In the genomic region with DNA sequence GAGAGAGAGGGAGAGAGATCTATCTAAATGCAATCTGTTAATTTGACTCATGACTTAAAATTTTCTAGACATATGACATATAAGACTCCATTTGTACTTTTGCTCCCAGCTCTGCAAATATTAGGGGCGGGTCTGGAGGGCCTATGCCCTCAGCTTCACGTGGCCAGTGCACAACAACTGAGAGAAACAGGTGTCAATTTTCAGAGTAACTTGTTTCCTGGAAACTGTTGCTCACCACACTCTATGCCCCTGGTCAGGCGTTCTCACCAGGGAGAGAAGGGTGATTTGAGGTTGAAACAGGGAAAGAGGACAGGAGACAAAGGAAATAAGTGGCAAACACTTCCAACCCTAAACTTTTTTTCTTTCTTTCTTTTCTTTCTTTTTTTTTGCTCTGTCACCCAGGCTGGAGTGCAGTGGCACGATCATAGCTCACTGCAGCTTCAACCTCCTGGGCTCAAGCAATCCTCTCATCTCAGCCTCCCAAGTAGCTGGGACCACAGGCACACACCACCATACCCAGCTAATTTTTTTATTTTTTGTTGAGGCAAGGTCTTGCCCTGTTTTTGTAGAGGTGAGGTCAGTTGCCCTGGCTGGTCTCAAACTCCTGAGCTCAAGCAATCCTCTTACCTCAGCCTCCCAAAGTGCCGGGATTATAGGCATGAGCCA, we compare ENCODE assay signal across 1 cellular context.
TF ChIP-seq lines count a peak whose summit lies in the region.

No MANE protein-coding gene starts in this region.

TF ChIP-seq in HepG2, 621 proteins besides CTCF, POLR2A, EP300 and RAD21 (continued from another document and continues in another):
- 0 out of 2 replicates have a peak, but pooled peaks have one; percentile 40 for TF ChIP-seq ZFP36L1 (CRISPR knock-in tag; IDR thresholded peaks at IDR 0.05)
- TF ChIP-seq ZFP1 (CRISPR knock-in tag; IDR thresholded peaks at IDR 0.05), result no peak
- 0 out of 2 replicates have a peak, but pooled peaks have one; percentile 14 for TF ChIP-seq ZNF230 (CRISPR knock-in tag; IDR thresholded peaks at IDR 0.05)
- TF ChIP-seq SMAD3 (CRISPR knock-in tag; IDR thresholded peaks at IDR 0.05), result peak; percentile 71; the same call in 1 of the 2 replicates
- TF ChIP-seq, protein P1, sequence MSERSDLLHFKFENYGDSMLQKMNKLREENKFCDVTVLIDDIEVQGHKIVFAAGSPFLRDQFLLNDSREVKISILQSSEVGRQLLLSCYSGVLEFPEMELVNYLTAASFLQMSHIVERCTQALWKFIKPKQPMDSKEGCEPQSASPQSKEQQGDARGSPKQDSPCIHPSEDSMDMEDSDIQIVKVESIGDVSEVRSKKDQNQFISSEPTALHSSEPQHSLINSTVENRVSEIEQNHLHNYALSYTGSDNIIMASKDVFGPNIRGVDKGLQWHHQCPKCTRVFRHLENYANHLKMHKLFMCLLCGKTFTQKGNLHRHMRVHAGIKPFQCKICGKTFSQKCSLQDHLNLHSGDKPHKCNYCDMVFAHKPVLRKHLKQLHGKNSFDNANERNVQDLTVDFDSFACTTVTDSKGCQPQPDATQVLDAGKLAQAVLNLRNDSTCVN (CRISPR knock-in tag; IDR thresholded peaks at IDR 0.05; ENCODE audit: borderline replicate concordance), result 0 out of 2 replicates have a peak, but pooled peaks have one; percentile 28
- no peak for TF ChIP-seq SOX6 (IDR thresholded peaks at IDR 0.05)
- TF ChIP-seq SOX6 (CRISPR knock-in tag; IDR thresholded peaks at IDR 0.05), result peak; percentile 59; the same call in 1 of the 2 replicates
- peak; percentile 19; the same call in 1 of the 2 replicates for TF ChIP-seq KDM3A (CRISPR knock-in tag; IDR thresholded peaks at IDR 0.05; ENCODE audit: low read depth)
- peak; percentile 88; the same call in 1 of the 2 replicates for TF ChIP-seq SIX1 (CRISPR knock-in tag; IDR thresholded peaks at IDR 0.05; ENCODE audit: borderline replicate concordance)
- TF ChIP-seq, protein P2, sequence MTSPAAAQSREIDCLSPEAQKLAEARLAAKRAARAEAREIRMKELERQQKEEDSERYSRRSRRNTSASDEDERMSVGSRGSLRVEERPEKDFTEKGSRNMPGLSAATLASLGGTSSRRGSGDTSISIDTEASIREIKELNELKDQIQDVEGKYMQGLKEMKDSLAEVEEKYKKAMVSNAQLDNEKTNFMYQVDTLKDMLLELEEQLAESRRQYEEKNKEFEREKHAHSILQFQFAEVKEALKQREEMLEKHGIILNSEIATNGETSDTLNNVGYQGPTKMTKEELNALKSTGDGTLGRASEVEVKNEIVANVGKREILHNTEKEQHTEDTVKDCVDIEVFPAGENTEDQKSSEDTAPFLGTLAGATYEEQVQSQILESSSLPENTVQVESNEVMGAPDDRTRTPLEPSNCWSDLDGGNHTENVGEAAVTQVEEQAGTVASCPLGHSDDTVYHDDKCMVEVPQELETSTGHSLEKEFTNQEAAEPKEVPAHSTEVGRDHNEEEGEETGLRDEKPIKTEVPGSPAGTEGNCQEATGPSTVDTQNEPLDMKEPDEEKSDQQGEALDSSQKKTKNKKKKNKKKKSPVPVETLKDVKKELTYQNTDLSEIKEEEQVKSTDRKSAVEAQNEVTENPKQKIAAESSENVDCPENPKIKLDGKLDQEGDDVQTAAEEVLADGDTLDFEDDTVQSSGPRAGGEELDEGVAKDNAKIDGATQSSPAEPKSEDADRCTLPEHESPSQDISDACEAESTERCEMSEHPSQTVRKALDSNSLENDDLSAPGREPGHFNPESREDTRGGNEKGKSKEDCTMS (CRISPR knock-in tag; conservative IDR thresholded peaks at IDR 0.05), result no peak
- no peak for TF ChIP-seq CREM (IDR thresholded peaks at IDR 0.05)
- no peak for TF ChIP-seq CREM (CRISPR knock-in tag; IDR thresholded peaks at IDR 0.05)
- TF ChIP-seq ZNF3 (CRISPR knock-in tag; IDR thresholded peaks at IDR 0.05), result no peak
- TF ChIP-seq ZNF644 (CRISPR knock-in tag; IDR thresholded peaks at IDR 0.05; ENCODE audit: low read depth), result no peak
- no peak for TF ChIP-seq SP1 (IDR thresholded peaks at IDR 0.05)
- no peak for TF ChIP-seq SP1 (CRISPR knock-in tag; IDR thresholded peaks at IDR 0.05)
- TF ChIP-seq, protein P3, sequence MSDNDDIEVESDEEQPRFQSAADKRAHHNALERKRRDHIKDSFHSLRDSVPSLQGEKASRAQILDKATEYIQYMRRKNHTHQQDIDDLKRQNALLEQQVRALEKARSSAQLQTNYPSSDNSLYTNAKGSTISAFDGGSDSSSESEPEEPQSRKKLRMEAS (IDR thresholded peaks at IDR 0.05), result peak; percentile 83
- no peak for TF ChIP-seq SMARCC2 (IDR thresholded peaks at IDR 0.05)
- peak; percentile 46; the same call in 1 of the 2 replicates for TF ChIP-seq ZNF441 (CRISPR knock-in tag; IDR thresholded peaks at IDR 0.05; ENCODE audit: borderline replicate concordance)
- TF ChIP-seq ADNP (CRISPR knock-in tag; IDR thresholded peaks at IDR 0.05), result no peak
- no peak for TF ChIP-seq ZNF232 (CRISPR knock-in tag; IDR thresholded peaks at IDR 0.05; ENCODE audit: borderline replicate concordance)
- TF ChIP-seq, protein P4, sequence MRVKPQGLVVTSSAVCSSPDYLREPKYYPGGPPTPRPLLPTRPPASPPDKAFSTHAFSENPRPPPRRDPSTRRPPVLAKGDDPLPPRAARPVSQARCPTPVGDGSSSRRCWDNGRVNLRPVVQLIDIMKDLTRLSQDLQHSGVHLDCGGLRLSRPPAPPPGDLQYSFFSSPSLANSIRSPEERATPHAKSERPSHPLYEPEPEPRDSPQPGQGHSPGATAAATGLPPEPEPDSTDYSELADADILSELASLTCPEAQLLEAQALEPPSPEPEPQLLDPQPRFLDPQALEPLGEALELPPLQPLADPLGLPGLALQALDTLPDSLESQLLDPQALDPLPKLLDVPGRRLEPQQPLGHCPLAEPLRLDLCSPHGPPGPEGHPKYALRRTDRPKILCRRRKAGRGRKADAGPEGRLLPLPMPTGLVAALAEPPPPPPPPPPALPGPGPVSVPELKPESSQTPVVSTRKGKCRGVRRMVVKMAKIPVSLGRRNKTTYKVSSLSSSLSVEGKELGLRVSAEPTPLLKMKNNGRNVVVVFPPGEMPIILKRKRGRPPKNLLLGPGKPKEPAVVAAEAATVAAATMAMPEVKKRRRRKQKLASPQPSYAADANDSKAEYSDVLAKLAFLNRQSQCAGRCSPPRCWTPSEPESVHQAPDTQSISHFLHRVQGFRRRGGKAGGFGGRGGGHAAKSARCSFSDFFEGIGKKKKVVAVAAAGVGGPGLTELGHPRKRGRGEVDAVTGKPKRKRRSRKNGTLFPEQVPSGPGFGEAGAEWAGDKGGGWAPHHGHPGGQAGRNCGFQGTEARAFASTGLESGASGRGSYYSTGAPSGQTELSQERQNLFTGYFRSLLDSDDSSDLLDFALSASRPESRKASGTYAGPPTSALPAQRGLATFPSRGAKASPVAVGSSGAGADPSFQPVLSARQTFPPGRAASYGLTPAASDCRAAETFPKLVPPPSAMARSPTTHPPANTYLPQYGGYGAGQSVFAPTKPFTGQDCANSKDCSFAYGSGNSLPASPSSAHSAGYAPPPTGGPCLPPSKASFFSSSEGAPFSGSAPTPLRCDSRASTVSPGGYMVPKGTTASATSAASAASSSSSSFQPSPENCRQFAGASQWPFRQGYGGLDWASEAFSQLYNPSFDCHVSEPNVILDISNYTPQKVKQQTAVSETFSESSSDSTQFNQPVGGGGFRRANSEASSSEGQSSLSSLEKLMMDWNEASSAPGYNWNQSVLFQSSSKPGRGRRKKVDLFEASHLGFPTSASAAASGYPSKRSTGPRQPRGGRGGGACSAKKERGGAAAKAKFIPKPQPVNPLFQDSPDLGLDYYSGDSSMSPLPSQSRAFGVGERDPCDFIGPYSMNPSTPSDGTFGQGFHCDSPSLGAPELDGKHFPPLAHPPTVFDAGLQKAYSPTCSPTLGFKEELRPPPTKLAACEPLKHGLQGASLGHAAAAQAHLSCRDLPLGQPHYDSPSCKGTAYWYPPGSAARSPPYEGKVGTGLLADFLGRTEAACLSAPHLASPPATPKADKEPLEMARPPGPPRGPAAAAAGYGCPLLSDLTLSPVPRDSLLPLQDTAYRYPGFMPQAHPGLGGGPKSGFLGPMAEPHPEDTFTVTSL (CRISPR knock-in tag; IDR thresholded peaks at IDR 0.05; ENCODE audit: borderline replicate concordance), result peak; percentile 47; the same call in 1 of the 2 replicates
- TF ChIP-seq SALL1 (CRISPR knock-in tag; IDR thresholded peaks at IDR 0.05), result peak; percentile 78
- 0 out of 2 replicates have a peak, but pooled peaks have one; percentile 35 for TF ChIP-seq FOXK2 (IDR thresholded peaks at IDR 0.05)
- TF ChIP-seq ZNF772 (CRISPR knock-in tag; IDR thresholded peaks at IDR 0.05), result no peak
- TF ChIP-seq, protein P5, sequence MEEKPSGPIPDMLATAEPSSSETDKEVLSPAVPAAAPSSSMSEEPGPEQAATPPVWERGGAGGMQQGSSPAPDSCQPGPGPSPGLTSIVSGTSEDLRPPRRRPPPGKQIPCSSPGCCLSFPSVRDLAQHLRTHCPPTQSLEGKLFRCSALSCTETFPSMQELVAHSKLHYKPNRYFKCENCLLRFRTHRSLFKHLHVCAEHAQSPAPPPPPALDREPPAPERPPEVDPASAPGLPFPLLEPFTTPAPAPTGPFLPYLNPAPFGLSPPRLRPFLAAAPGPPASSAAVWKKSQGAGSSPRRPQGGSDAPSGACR (CRISPR knock-in tag; IDR thresholded peaks at IDR 0.05), result no peak
- no peak for TF ChIP-seq U2AF1 (optimal IDR thresholded peaks at IDR 0.05; ENCODE audit: low read depth, low read length)
- TF ChIP-seq, protein P6, sequence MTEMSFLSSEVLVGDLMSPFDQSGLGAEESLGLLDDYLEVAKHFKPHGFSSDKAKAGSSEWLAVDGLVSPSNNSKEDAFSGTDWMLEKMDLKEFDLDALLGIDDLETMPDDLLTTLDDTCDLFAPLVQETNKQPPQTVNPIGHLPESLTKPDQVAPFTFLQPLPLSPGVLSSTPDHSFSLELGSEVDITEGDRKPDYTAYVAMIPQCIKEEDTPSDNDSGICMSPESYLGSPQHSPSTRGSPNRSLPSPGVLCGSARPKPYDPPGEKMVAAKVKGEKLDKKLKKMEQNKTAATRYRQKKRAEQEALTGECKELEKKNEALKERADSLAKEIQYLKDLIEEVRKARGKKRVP (CRISPR knock-in tag; IDR thresholded peaks at IDR 0.05), result 0 out of 4 replicates have a peak, but pooled peaks of 1 of the 2 experiments have one; percentile 48
- TF ChIP-seq FOXK1 (CRISPR knock-in tag; IDR thresholded peaks at IDR 0.05; ENCODE audit: borderline replicate concordance, low read depth), result peak; percentile 88; the same call in 1 of the 2 replicates
- TF ChIP-seq, protein P7, sequence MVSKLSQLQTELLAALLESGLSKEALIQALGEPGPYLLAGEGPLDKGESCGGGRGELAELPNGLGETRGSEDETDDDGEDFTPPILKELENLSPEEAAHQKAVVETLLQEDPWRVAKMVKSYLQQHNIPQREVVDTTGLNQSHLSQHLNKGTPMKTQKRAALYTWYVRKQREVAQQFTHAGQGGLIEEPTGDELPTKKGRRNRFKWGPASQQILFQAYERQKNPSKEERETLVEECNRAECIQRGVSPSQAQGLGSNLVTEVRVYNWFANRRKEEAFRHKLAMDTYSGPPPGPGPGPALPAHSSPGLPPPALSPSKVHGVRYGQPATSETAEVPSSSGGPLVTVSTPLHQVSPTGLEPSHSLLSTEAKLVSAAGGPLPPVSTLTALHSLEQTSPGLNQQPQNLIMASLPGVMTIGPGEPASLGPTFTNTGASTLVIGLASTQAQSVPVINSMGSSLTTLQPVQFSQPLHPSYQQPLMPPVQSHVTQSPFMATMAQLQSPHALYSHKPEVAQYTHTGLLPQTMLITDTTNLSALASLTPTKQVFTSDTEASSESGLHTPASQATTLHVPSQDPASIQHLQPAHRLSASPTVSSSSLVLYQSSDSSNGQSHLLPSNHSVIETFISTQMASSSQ (IDR thresholded peaks at IDR 0.05; ENCODE audit: low read depth), result no peak
- TF ChIP-seq, protein P7 (CRISPR knock-in tag; IDR thresholded peaks at IDR 0.05; ENCODE audit: borderline replicate concordance), result no peak
- TF ChIP-seq TBX3 (IDR thresholded peaks at IDR 0.05; ENCODE audit: borderline replicate concordance), result no peak
- peak; percentile 83 for TF ChIP-seq GATAD2A (CRISPR knock-in tag; IDR thresholded peaks at IDR 0.05)
- TF ChIP-seq ZNF652 (CRISPR knock-in tag; IDR thresholded peaks at IDR 0.05; ENCODE audit: borderline replicate concordance, low read depth), result peak; percentile 43; the same call in 1 of the 2 replicates
- TF ChIP-seq, protein P8, sequence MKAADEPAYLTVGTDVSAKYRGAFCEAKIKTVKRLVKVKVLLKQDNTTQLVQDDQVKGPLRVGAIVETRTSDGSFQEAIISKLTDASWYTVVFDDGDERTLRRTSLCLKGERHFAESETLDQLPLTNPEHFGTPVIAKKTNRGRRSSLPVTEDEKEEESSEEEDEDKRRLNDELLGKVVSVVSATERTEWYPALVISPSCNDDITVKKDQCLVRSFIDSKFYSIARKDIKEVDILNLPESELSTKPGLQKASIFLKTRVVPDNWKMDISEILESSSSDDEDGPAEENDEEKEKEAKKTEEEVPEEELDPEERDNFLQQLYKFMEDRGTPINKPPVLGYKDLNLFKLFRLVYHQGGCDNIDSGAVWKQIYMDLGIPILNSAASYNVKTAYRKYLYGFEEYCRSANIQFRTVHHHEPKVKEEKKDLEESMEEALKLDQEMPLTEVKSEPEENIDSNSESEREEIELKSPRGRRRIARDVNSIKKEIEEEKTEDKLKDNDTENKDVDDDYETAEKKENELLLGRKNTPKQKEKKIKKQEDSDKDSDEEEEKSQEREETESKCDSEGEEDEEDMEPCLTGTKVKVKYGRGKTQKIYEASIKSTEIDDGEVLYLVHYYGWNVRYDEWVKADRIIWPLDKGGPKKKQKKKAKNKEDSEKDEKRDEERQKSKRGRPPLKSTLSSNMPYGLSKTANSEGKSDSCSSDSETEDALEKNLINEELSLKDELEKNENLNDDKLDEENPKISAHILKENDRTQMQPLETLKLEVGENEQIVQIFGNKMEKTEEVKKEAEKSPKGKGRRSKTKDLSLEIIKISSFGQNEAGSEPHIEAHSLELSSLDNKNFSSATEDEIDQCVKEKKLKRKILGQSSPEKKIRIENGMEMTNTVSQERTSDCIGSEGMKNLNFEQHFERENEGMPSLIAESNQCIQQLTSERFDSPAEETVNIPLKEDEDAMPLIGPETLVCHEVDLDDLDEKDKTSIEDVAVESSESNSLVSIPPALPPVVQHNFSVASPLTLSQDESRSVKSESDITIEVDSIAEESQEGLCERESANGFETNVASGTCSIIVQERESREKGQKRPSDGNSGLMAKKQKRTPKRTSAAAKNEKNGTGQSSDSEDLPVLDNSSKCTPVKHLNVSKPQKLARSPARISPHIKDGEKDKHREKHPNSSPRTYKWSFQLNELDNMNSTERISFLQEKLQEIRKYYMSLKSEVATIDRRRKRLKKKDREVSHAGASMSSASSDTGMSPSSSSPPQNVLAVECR (CRISPR knock-in tag; IDR thresholded peaks at IDR 0.05; ENCODE audit: borderline replicate concordance), result peak; percentile 43; the same call in 1 of the 2 replicates
- TF ChIP-seq ZNF75D (CRISPR knock-in tag; IDR thresholded peaks at IDR 0.05; ENCODE audit: borderline replicate concordance), result no peak
- no peak for TF ChIP-seq CREB1 (IDR thresholded peaks at IDR 0.05)
- TF ChIP-seq CREB1 (CRISPR knock-in tag; IDR thresholded peaks at IDR 0.05), result peak; percentile 26; the same call in 1 of the 2 replicates
- TF ChIP-seq ARNTL (CRISPR knock-in tag; IDR thresholded peaks at IDR 0.05), result peak; percentile 88
- no peak for TF ChIP-seq ZBTB7A (CRISPR knock-in tag; IDR thresholded peaks at IDR 0.05)
